ENCODE assay signal across 9 cellular contexts in genomic region chr1:151167116-151167515, GRCh38. TPM values are rescaled to one million over a fixed set of nuclear protein-coding genes. Genes with fewer than 3 reads are reported as not detected.
DNase-seq lines count a peak whose midpoint lies in the region; ATAC-seq and TF ChIP-seq lines count a peak whose summit lies in the region.
"Had no signal": no experiment of that assay in that cellular context is flagged by ENCODE, and none has a peak within 500 bp of the region (broad histone marks: within the 10 kb centered on the region; RNA-seq: fewer than 3 reads in every experiment).

No MANE protein-coding gene starts in this region.

- H3K36me3 ChIP-seq in CD4-positive, alpha-beta memory T cell (ENCODE audit: insufficient read depth, low read length): peaks cover 27% of the 10 kb centered on the region
- H3K36me3 ChIP-seq in MG63 (peaks cover 37% of the 10 kb centered on the region), neural cell (ENCODE audit: insufficient read depth, low read length) (no peaks in the 10 kb centered on the region)

- no peaks in the 10 kb centered on the region for H4K20me1 ChIP-seq in neural cell (ENCODE audit: insufficient read depth)

- DNase-seq in CD4-positive, alpha-beta memory T cell: no peak
- DNase-seq in MG63 (no peak), globus pallidus (ENCODE audit: low spot score) (no peak), OCI-M1 (lab: John Stamatoyannopoulos, UW) (no peak), glomerular visceral epithelial cell (ENCODE audit: extremely low spot score) (no peak)
- DNase-seq: kidney had no signal

- CTCF ChIA-PET in CD4-positive, alpha-beta memory T cell (lab: Charles Lee; ENCODE audit: partially characterized antibody): interaction anchor here (1.2 to 3.5 kb wide), 3 partner anchors 10 to 67 kb away, joined by 4 to 17 read pairs (median 6); partner anchors contain the start of gene TNFAIP8L2

- TF ChIP-seq RAD21 in neural cell (conservative IDR thresholded peaks at IDR 0.05): no peak

- H3K9me3 ChIP-seq in CD4-positive, alpha-beta memory T cell (ENCODE audit: control insufficient read depth in 1 of 2, low read length in 2 of 2): no peaks in the 10 kb centered on the region
- H3K9me3 ChIP-seq in MG63 (no peaks in the 10 kb centered on the region), neural cell (ENCODE audit: low read length) (no peaks in the 10 kb centered on the region)

- POLR2A ChIA-PET in CD4-positive, alpha-beta memory T cell (lab: Charles Lee; ENCODE audit: partially characterized antibody): interaction anchor here (0.6 to 6.9 kb wide), 11 partner anchors 8 to 812 kb away, joined by 3 to 79 read pairs (median 7); partner anchors contain the start of genes MINDY1, PIP5K1A, TMOD4 and TNFAIP8L2

- H2AFZ ChIP-seq in neural cell (ENCODE audit: low read depth, low read length): no peak overlapping the region

- peak overlapping the region; percentile 76 for H3K4me2 ChIP-seq in neural cell (ENCODE audit: low read length)

- no peak for TF ChIP-seq CTCF in neural cell (IDR thresholded peaks at IDR 0.05; ENCODE audit: poor library complexity, severe bottlenecking)

- H3K4me1 ChIP-seq in CD4-positive, alpha-beta memory T cell (ENCODE audit: insufficient read depth, low read length): peaks cover 30% of the 10 kb centered on the region

- H3K79me2 ChIP-seq in neural cell (replicated peaks; ENCODE audit: insufficient read depth, low read length): peaks cover 20% of the 10 kb centered on the region

- H3K4me1 Mint-ChIP-seq in CD4-positive, alpha-beta memory T cell: peaks cover 21 to 51% (median 38%) of the 10 kb centered on the region in 4 donors
- H3K4me1 Mint-ChIP-seq in dendritic cell treated with granulocyte-macrophage colony-stimulating factor and Interleukin-4, amounts not matched to agents 40 ng/mL and 50 ng/mL, for 4 days (ENCODE audit: low read depth): peaks cover 51% of the 10 kb centered on the region

- peak overlapping the region; percentile 73 for H3K27ac ChIP-seq in CD4-positive, alpha-beta memory T cell (ENCODE audit: low read depth, low read length)
- H3K27ac ChIP-seq in neural cell (ENCODE audit: low read length): no peak overlapping the region

- H3K9ac ChIP-seq in neural cell (ENCODE audit: low read length): peak overlapping the region; percentile 83

- H3K36me3 Mint-ChIP-seq in CD4-positive, alpha-beta memory T cell: peaks cover 29 to 61% of the 10 kb centered on the region in 2 donors
- peaks cover 94% of the 10 kb centered on the region for H3K36me3 Mint-ChIP-seq in dendritic cell treated with granulocyte-macrophage colony-stimulating factor and Interleukin-4, amounts not matched to agents 40 ng/mL and 50 ng/mL, for 4 days (ENCODE audit: low read depth)

- H3K9me2 ChIP-seq in neural cell (ENCODE audit: insufficient read depth, low read length): no peaks in the 10 kb centered on the region

- no peaks in the 10 kb centered on the region for H3K27me3 ChIP-seq in CD4-positive, alpha-beta memory T cell (ENCODE audit: insufficient read depth, low read length)
- H3K27me3 ChIP-seq in MG63 (no peaks in the 10 kb centered on the region), neural cell (ENCODE audit: insufficient read depth, low read depth, low read length) (no peaks in the 10 kb centered on the region)

- peak overlapping the region in 1 of 2 donors; percentile 91 for H3K4me3 ChIP-seq in CD4-positive, alpha-beta memory T cell (ENCODE audit: low read length in 2 of 2)
- H3K4me3 ChIP-seq in MG63 (peak overlapping the region; percentile 96), neural cell (ENCODE audit: low read length) (peak overlapping the region; percentile 88)

- no peak for ATAC-seq in HG03025 (IDR thresholded peaks at IDR 0.05; ENCODE audit: low FRiP score, unreplicated experiment)

- peak overlapping the region; percentile 94 to 100 (median 98) for H3K4me3 Mint-ChIP-seq in CD4-positive, alpha-beta memory T cell
- peak overlapping the region; percentile 89 for H3K4me3 Mint-ChIP-seq in dendritic cell treated with granulocyte-macrophage colony-stimulating factor and Interleukin-4, amounts not matched to agents 40 ng/mL and 50 ng/mL, for 4 days

- intact Hi-C loops in CD4-positive, alpha-beta memory T cell (cut with micrococcal nuclease): no loop called here
- intact Hi-C loops in dendritic cell treated with granulocyte-macrophage colony-stimulating factor and Interleukin-4, amounts not matched to agents 40 ng/mL and 50 ng/mL, for 4 days (cut with micrococcal nuclease): no loop called here

- peaks cover 3% of the 10 kb centered on the region for H3F3A ChIP-seq in neural cell (ENCODE audit: insufficient read depth, low read length, poor library complexity, severe bottlenecking)

- H3K27me3 Mint-ChIP-seq in CD4-positive, alpha-beta memory T cell: peaks cover 2% of the 10 kb centered on the region in 2 donors
- no peaks in the 10 kb centered on the region for H3K27me3 Mint-ChIP-seq in dendritic cell treated with granulocyte-macrophage colony-stimulating factor and Interleukin-4, amounts not matched to agents 40 ng/mL and 50 ng/mL, for 4 days

- no peak for TF ChIP-seq EP300 in neural cell (conservative IDR thresholded peaks at IDR 0.05; ENCODE audit: poor library complexity, severe bottlenecking)

- peak overlapping the region; percentile 26 to 98 (median 81) for H3K27ac Mint-ChIP-seq in CD4-positive, alpha-beta memory T cell
- peak overlapping the region; percentile 84 for H3K27ac Mint-ChIP-seq in dendritic cell treated with granulocyte-macrophage colony-stimulating factor and Interleukin-4, amounts not matched to agents 40 ng/mL and 50 ng/mL, for 4 days

- H3K9me3 Mint-ChIP-seq in CD4-positive, alpha-beta memory T cell: peaks cover 0 to 5% (median 0%) of the 10 kb centered on the region in 8 donors
- H3K9me3 Mint-ChIP-seq in dendritic cell treated with granulocyte-macrophage colony-stimulating factor and Interleukin-4, amounts not matched to agents 40 ng/mL and 50 ng/mL, for 4 days: no peaks in the 10 kb centered on the region

TF ChIP-seq in neural cell, 6 proteins besides CTCF, POLR2A, EP300 and RAD21:
- TF ChIP-seq MXI1 (conservative IDR thresholded peaks at IDR 0.05; ENCODE audit: poor library complexity, severe bottlenecking) (no peak), POLR2AphosphoS5 (IDR thresholded peaks at IDR 0.05) (no peak), EZH2 (IDR thresholded peaks at IDR 0.05; ENCODE audit: borderline replicate concordance, insufficient read depth, low read length, poor library complexity, severe bottlenecking) (no peak), REST (IDR thresholded peaks at IDR 0.05; ENCODE audit: borderline replicate concordance) (no peak), TAF1 (IDR thresholded peaks at IDR 0.05; ENCODE audit: low read depth) (no peak), SMC3 (conservative IDR thresholded peaks at IDR 0.05; ENCODE audit: poor library complexity) (no peak)

RNA-seq across cellular contexts. Expression of gene SCNM1, which starts 1.2 kb away (rescaled TPM):
- total RNA-seq in CD4-positive, alpha-beta memory T cell: 10 to 100 TPM; 57.4 to 61.4 TPM
- polyA plus RNA-seq in CD4-positive, alpha-beta memory T cell: 10 to 100 TPM; 76.5 to 80.9 TPM
- 43.1 and 69.6 TPM in 2 replicates for total RNA-seq in MG63 (2014; rRNA removed; shearing (Covaris generic); ENCODE audit: low replicate concordance)
- polyA plus RNA-seq in neural cell: 91.1 and 106 TPM in 2 replicates
- 26.3 and 27.7 TPM in 2 replicates for polyA minus RNA-seq in neural cell

RNA-seq across cellular contexts. Expression of gene LYSMD1, which starts 1.4 kb away (rescaled TPM):
- total RNA-seq in CD4-positive, alpha-beta memory T cell: 1 to 10 TPM; 1.0 to 1.3 TPM
- polyA plus RNA-seq in CD4-positive, alpha-beta memory T cell: under 1 TPM in 1 of 2 donors, not detected in 1; 0.59 TPM
- 2.0 and 11.4 TPM in 2 replicates for total RNA-seq in MG63 (2014; rRNA removed; shearing (Covaris generic); ENCODE audit: low replicate concordance)
- 13.3 and 16.0 TPM in 2 replicates for polyA plus RNA-seq in neural cell
- 33.6 and 34.4 TPM in 2 replicates for polyA minus RNA-seq in neural cell

RNA-seq across cellular contexts. Expression of gene TMOD4, which starts 8.7 kb away (rescaled TPM):
- total RNA-seq in CD4-positive, alpha-beta memory T cell: 1 to 10 TPM; 6.4 TPM
- polyA plus RNA-seq in CD4-positive, alpha-beta memory T cell: not detected
- total RNA-seq in MG63 (2014; rRNA removed; shearing (Covaris generic); ENCODE audit: low replicate concordance): not detected in 2 replicates
- polyA plus RNA-seq in neural cell: not detected in 2 replicates
- not detected in 2 replicates for polyA minus RNA-seq in neural cell

RNA-seq across cellular contexts. Expression of gene TNFAIP8L2, which starts 10.7 kb away (rescaled TPM):
- 10 to 100 TPM; 45.9 to 49.7 TPM for total RNA-seq in CD4-positive, alpha-beta memory T cell
- 10 to 100 TPM; 10.8 to 42.3 TPM for polyA plus RNA-seq in CD4-positive, alpha-beta memory T cell
- total RNA-seq in MG63 (2014; rRNA removed; shearing (Covaris generic); ENCODE audit: low replicate concordance): not detected in 2 replicates
- not detected in 2 replicates for polyA plus RNA-seq in neural cell
- not detected in 2 replicates for polyA minus RNA-seq in neural cell

RNA-seq across cellular contexts. Expression of gene SEMA6C, which starts 20.7 kb away (rescaled TPM):
- 1 to 10 TPM; 7.6 to 8.2 TPM for total RNA-seq in CD4-positive, alpha-beta memory T cell
- 1 to 10 TPM in 1 of 2 donors, under 1 TPM in 1; 0.54 to 2.1 TPM for polyA plus RNA-seq in CD4-positive, alpha-beta memory T cell
- total RNA-seq in MG63 (2014; rRNA removed; shearing (Covaris generic); ENCODE audit: low replicate concordance): 1.4 TPM in 1 of 2 replicates, not detected in the other
- 32.5 and 39.3 TPM in 2 replicates for polyA plus RNA-seq in neural cell
- 38.7 and 40.2 TPM in 2 replicates for polyA minus RNA-seq in neural cell
